Comparison of ENCODE assay signal across 8 cellular contexts in genomic region chr11:61777234-61778090, GRCh38. TPM values are rescaled to one million over a fixed set of nuclear protein-coding genes. Genes with fewer than 3 reads are reported as not detected.
DNase-seq lines count a peak whose midpoint lies in the region; ATAC-seq, FAIRE-seq and TF ChIP-seq lines count a peak whose summit lies in the region.

No MANE protein-coding gene starts in this region.

- no peaks in the 10 kb centered on the region for H3K36me3 ChIP-seq in left ventricle myocardium inferior

- peak overlapping the region; percentile 47 for H3K4me3 ChIP-seq in left ventricle myocardium inferior

- no peaks in the 10 kb centered on the region for H3K9me3 ChIP-seq in left ventricle myocardium inferior (replicated peaks)

- peaks cover 12% of the 10 kb centered on the region for H3K4me1 ChIP-seq in left ventricle myocardium inferior

- intact Hi-C loops in left ventricle myocardium inferior (cut with micrococcal nuclease): no loop called here

- FAIRE-seq in RCC 7860 (lab: Jason Lieb, UNC): no peak

- no peak for ATAC-seq in GM18519 (IDR thresholded peaks at IDR 0.05; ENCODE audit: low FRiP score, unreplicated experiment)

- no peaks in the 10 kb centered on the region for H3K27me3 ChIP-seq in left ventricle myocardium inferior (ENCODE audit: low read depth)

- peak overlapping the region; percentile 8 for H3K27ac ChIP-seq in left ventricle myocardium inferior (replicated peaks)

- DNase-seq in NCI-H1105 treated with DMSO at 0.1 percent for 48 hours (lab: John Stamatoyannopoulos, UW): peak; percentile 23
- peak; percentile 38 to 44 for DNase-seq in activated T-helper 1 cell treated with anti-CD3 and anti-CD28 coated beads, Interleukin-2, amount 50 U/mL, for 16 hours (ENCODE audit: low read depth in 1 of 2, low spot score in 1 of 2)
- peak; percentile 64 for DNase-seq in left ventricle myocardium inferior
- peak; percentile 22 to 63 (median 42) for DNase-seq in stimulated activated CD4-positive, alpha-beta T cell treated with anti-CD3 and anti-CD28 coated beads, TNF-alpha, amount 100 ng/mL, for 24 hours (ENCODE audit: low read depth in 3 of 3)
- DNase-seq in DMS 273 treated with DMSO at 0.1 percent for 48 hours (lab: John Stamatoyannopoulos, UW): no peak
- DNase-seq in RCC 7860 (ENCODE audit: low spot score): no peak
- no peak for DNase-seq in HPDE6-E6E7 (ENCODE audit: extremely low spot score)

- no peak for TF ChIP-seq CTCF in left ventricle myocardium inferior (IDR thresholded peaks at IDR 0.05; ENCODE audit: borderline replicate concordance)

RNA-seq across cellular contexts. Expression of gene TMEM258, which starts 14.9 kb away (rescaled TPM):
- total RNA-seq in left ventricle myocardium inferior: 117 TPM

RNA-seq across cellular contexts. Expression of gene FEN1, which starts 15.2 kb away (rescaled TPM):
- 5.8 TPM for total RNA-seq in left ventricle myocardium inferior

RNA-seq across cellular contexts. Expression of gene MYRF, which starts 25.0 kb away (rescaled TPM):
- 0.14 TPM for total RNA-seq in left ventricle myocardium inferior

RNA-seq across cellular contexts. Expression of gene FADS1, which starts 39.3 kb away (rescaled TPM):
- 24.1 TPM for total RNA-seq in left ventricle myocardium inferior

RNA-seq across cellular contexts. Expression of gene FADS2, which starts 50.6 kb away (rescaled TPM):
- 25.7 TPM for total RNA-seq in left ventricle myocardium inferior

Comparison
In these comparisons a context has a peak if more than half of its experiments do, and no peak if none do; other contexts are left out.
1. DNase-seq: peak in NCI-H1105 treated with DMSO at 0.1 percent for 48 hours (single experiment), activated T-helper 1 cell treated with anti-CD3 and anti-CD28 coated beads, Interleukin-2, amount 50 U/mL, for 16 hours (2 of 2), left ventricle myocardium inferior (single experiment) and stimulated activated CD4-positive, alpha-beta T cell treated with anti-CD3 and anti-CD28 coated beads, TNF-alpha, amount 100 ng/mL, for 24 hours (3 of 3); none in DMS 273 treated with DMSO at 0.1 percent for 48 hours (single experiment), RCC 7860 (single experiment) and HPDE6-E6E7 (single experiment).